7 cellular contexts compared by ENCODE assay signal in genomic region chr5:108749130-108749861, GRCh38. TPM values are rescaled to one million over a fixed set of nuclear protein-coding genes. Genes with fewer than 3 reads are reported as not detected.
DNase-seq lines count a peak whose midpoint lies in the region; ATAC-seq and TF ChIP-seq lines count a peak whose summit lies in the region.

No MANE protein-coding gene starts in this region.

- no peak for TF ChIP-seq EP300 in tibial nerve (IDR thresholded peaks at IDR 0.05)

- no peaks in the 10 kb centered on the region for H3K27me3 ChIP-seq in mucosa of rectum (ENCODE audit: control insufficient read depth in 2 of 2, insufficient read depth in 2 of 2, low read length in 2 of 2)
- H3K27me3 ChIP-seq in tibial nerve = no peaks in the 10 kb centered on the region

- ATAC-seq in GM21528 (IDR thresholded peaks at IDR 0.05; ENCODE audit: low FRiP score, unreplicated experiment) = peak; percentile 36

- H3K36me3 Mint-ChIP-seq in endothelial cell (ENCODE audit: low read depth, unreplicated experiment) = peaks cover 5% of the 10 kb centered on the region

- no peak for TF ChIP-seq POLR2A in tibial nerve (IDR thresholded peaks at IDR 0.05)

- peak overlapping the region; percentile 61 to 97 for H3K27ac ChIP-seq in mucosa of rectum (ENCODE audit: low read depth in 2 of 2, low read length in 2 of 2)
- H3K27ac ChIP-seq in tibial nerve = peak overlapping the region; percentile 96 to 100 (median 96)

- peaks cover 10% of the 10 kb centered on the region for H3K4me1 Mint-ChIP-seq in endothelial cell (ENCODE audit: unreplicated experiment)

- TF ChIP-seq CTCF in GM12864 (IDR thresholded peaks at IDR 0.05; ENCODE audit: low read depth, low read length, missing control alignments) (peak; percentile 9), endothelial cell (IDR thresholded peaks at IDR 0.05; ENCODE audit: unreplicated experiment) (no peak), tibial nerve (IDR thresholded peaks at IDR 0.05) (peak in 1 of 5 experiments; percentile 4)

- 1 to 2% methylated on average over 18 to 20 of the region's 40 CpGs for WGBS in tibial nerve, 2 donors

- no peaks in the 10 kb centered on the region for H3K9me3 Mint-ChIP-seq in endothelial cell (ENCODE audit: unreplicated experiment)

- H3K4me3 ChIP-seq in GM12864 (ENCODE audit: low read depth, low read length) (peak overlapping the region; percentile 90), mucosa of rectum (ENCODE audit: low read length in 2 of 2) (peak overlapping the region; percentile 93 to 98), tibial nerve (peak overlapping the region; percentile 86 to 99 (median 90))

- peak overlapping the region; percentile 95 for H3K27ac Mint-ChIP-seq in endothelial cell (ENCODE audit: unreplicated experiment)

- no peaks in the 10 kb centered on the region for H3K36me3 ChIP-seq in mucosa of rectum (ENCODE audit: control insufficient read depth in 2 of 2, insufficient read depth in 2 of 2, low read length in 2 of 2)
- H3K36me3 ChIP-seq in tibial nerve = no peaks in the 10 kb centered on the region

- H3K9ac ChIP-seq in mucosa of rectum (ENCODE audit: low read depth in 1 of 2, low read length in 2 of 2) = peak overlapping the region; percentile 88 to 99

- H3K27me3 Mint-ChIP-seq in endothelial cell (ENCODE audit: unreplicated experiment) = peaks cover 9% of the 10 kb centered on the region

- H3K9me3 ChIP-seq in mucosa of rectum (ENCODE audit: control insufficient read depth in 2 of 2, low read length in 2 of 2) (no peaks in the 10 kb centered on the region), tibial nerve (no peaks in the 10 kb centered on the region)

- H3K4me1 ChIP-seq in mucosa of rectum (ENCODE audit: control insufficient read depth in 2 of 2, insufficient read depth in 2 of 2, low read length in 2 of 2) (peaks cover 5 to 7% of the 10 kb centered on the region in 2 donors), tibial nerve (peaks cover 0 to 62% (median 8%) of the 10 kb centered on the region in 4 donors)

- no peak for DNase-seq in GM12864 (ENCODE audit: low read depth)
- peak; percentile 31 for DNase-seq in HT-29 (ENCODE audit: low spot score)
- DNase-seq in T1000 (lab: John Stamatoyannopoulos, UW) = peak; percentile 76
- no peak for DNase-seq in endothelial cell (ENCODE audit: low spot score)
- DNase-seq in tibial nerve (ENCODE audit: low spot score in 2 of 2) = peak in 1 of 2 donors; percentile 57

- H3K4me3 Mint-ChIP-seq in endothelial cell (ENCODE audit: unreplicated experiment) = peak overlapping the region; percentile 96

RNA-seq across cellular contexts. Expression of gene FER, which starts 1.6 kb away (rescaled TPM):
- 2.3 and 5.2 TPM in 2 replicates for total RNA-seq in HT-29 (2014; rRNA removed; shearing (Covaris generic))
- total RNA-seq in endothelial cell (ENCODE audit: unreplicated experiment) (30.7 TPM), tibial nerve (10 to 100 TPM; 28.5 to 50.9 (median 39.6) TPM)

Comparison
In these comparisons a context has a peak if more than half of its experiments do, and no peak if none do; other contexts are left out.
1. DNase-seq: peak in HT-29 (single experiment) and T1000 (single experiment); none in GM12864 (single experiment) and endothelial cell (single experiment).
2. Peak in every context shown above with its lines, with median percentiles within 50 percentile points of each other: H3K4me3 ChIP-seq.